Comparison of ENCODE assay signal across 9 cellular contexts in the genomic region with DNA sequence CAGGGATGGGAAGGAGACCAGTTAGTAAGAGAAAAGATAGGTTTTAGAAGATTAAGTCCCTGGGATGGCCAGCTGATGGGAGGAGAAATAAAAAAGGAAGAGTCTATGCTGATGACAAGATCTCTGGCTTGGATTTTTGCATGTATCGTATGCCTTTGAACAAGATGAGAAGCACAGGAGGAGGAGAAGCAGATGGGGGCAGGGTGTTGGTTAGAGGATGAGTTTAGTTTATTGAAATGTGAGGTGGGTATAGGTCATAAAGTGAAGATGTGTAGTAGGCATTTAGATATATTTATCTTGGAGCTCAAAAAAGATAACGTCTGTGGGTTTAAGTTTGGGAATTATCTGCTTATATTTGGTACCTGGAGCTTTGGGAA. TPM values are rescaled to one million over a fixed set of nuclear protein-coding genes. Genes with fewer than 3 reads are reported as not detected.
A peak's percentile ranks its signal among the peaks of the same experiment; 100 is the strongest.
DNase-seq lines count a peak whose midpoint lies in the region; ATAC-seq lines count a peak whose summit lies in the region.
"Had no signal": no experiment of that assay in that cellular context is flagged by ENCODE, and none has a peak within 500 bp of the region (broad histone marks: within the 10 kb centered on the region; RNA-seq: fewer than 3 reads in every experiment).

No MANE protein-coding gene starts in this region.

- no peak overlapping the region for H3K27ac Mint-ChIP-seq in natural killer cell treated with Interleukin-12 subunit alpha and Interleukin-12 subunit beta and Interleukin-15 and Interleukin-18, amount 100 ng/mL, for 72 hours

- no peaks in the 10 kb centered on the region for H3K9me3 Mint-ChIP-seq in natural killer cell treated with Interleukin-12 subunit alpha and Interleukin-12 subunit beta and Interleukin-15 and Interleukin-18, amount 100 ng/mL, for 72 hours

- peaks cover 0 to 3% of the 10 kb centered on the region in 2 donors for H3K27me3 Mint-ChIP-seq in natural killer cell treated with Interleukin-12 subunit alpha and Interleukin-12 subunit beta and Interleukin-15 and Interleukin-18, amount 100 ng/mL, for 72 hours

- H3K27ac ChIP-seq in SJCRH30 (no peak overlapping the region), stomach smooth muscle (ENCODE audit: low read length) (no peak overlapping the region)

- H3K36me3 Mint-ChIP-seq in natural killer cell treated with Interleukin-12 subunit alpha and Interleukin-12 subunit beta and Interleukin-15 and Interleukin-18, amount 100 ng/mL, for 72 hours, result no peaks in the 10 kb centered on the region

- H3K4me3 Mint-ChIP-seq in natural killer cell treated with Interleukin-12 subunit alpha and Interleukin-12 subunit beta and Interleukin-15 and Interleukin-18, amount 100 ng/mL, for 72 hours, result no peak overlapping the region

- H3K27me3 ChIP-seq in SJCRH30, result no peaks in the 10 kb centered on the region
- H3K27me3 ChIP-seq in iPS-15b (ENCODE audit: control insufficient read depth, insufficient read depth, low read length), result no peaks in the 10 kb centered on the region
- no peaks in the 10 kb centered on the region for H3K27me3 ChIP-seq in stomach smooth muscle (ENCODE audit: control insufficient read depth in 1 of 2, insufficient read depth in 2 of 2, low read length in 2 of 2)

- no peak for ATAC-seq in natural killer cell treated with Interleukin-12 subunit alpha and Interleukin-12 subunit beta and Interleukin-15 and Interleukin-18, amount 100 ng/mL, for 72 hours

- H3K4me1 Mint-ChIP-seq in natural killer cell treated with Interleukin-12 subunit alpha and Interleukin-12 subunit beta and Interleukin-15 and Interleukin-18, amount 100 ng/mL, for 72 hours (ENCODE audit: low read depth in 2 of 2), result peaks cover 0 to 5% of the 10 kb centered on the region in 2 donors

- no peaks in the 10 kb centered on the region for H3K9me3 ChIP-seq in SJCRH30 (replicated peaks)
- H3K9me3 ChIP-seq in iPS-15b (ENCODE audit: control insufficient read depth, insufficient read depth, low read length), result no peaks in the 10 kb centered on the region
- no peaks in the 10 kb centered on the region for H3K9me3 ChIP-seq in stomach smooth muscle (ENCODE audit: control insufficient read depth in 2 of 2, low read length in 2 of 2)

- DNase-seq in DMS79 treated with DMSO at 0.1 percent for 48 hours (lab: John Stamatoyannopoulos, UW) (peak; percentile 42), DMS79 (lab: John Stamatoyannopoulos, UW) (no peak), SJCRH30 (peak in 1 of 2 experiments; percentile 22), retina (no peak), GOT3 (lab: John Stamatoyannopoulos, UW) (no peak)
- DNase-seq in natural killer cell treated with Interleukin-12 subunit alpha and Interleukin-12 subunit beta and Interleukin-15 and Interleukin-18, amount 100 ng/mL, for 72 hours (ENCODE audit: low spot score), result no peak
- DNase-seq: stimulated activated CD4-positive, alpha-beta T cell treated with anti-CD3 and anti-CD28 coated beads, Interleukin-12 subunit alpha, Interleukin-12 subunit beta, amount 100 ng/mL, for 4 hours had no signal

- H3K36me3 ChIP-seq in SJCRH30, result peaks cover 2% of the 10 kb centered on the region; the same call in 1 of the 2 replicates
- H3K36me3 ChIP-seq in iPS-15b (ENCODE audit: control insufficient read depth, insufficient read depth, low read length), result no peaks in the 10 kb centered on the region
- H3K36me3 ChIP-seq in stomach smooth muscle (ENCODE audit: control insufficient read depth in 2 of 2, insufficient read depth in 2 of 2, low read length in 2 of 2), result no peaks in the 10 kb centered on the region

- H3K9ac ChIP-seq in iPS-15b (ENCODE audit: low read depth, low read length) (peak overlapping the region; percentile 56), stomach smooth muscle (ENCODE audit: low read length in 2 of 2) (peak overlapping the region; percentile 65 to 96)

- H3K4me3 ChIP-seq in SJCRH30 (peak overlapping the region; percentile 87), iPS-15b (ENCODE audit: low read depth, low read length) (peak overlapping the region; percentile 96), stomach smooth muscle (ENCODE audit: low read length in 2 of 2) (peak overlapping the region; percentile 54 to 97)

- H3K4me1 ChIP-seq in SJCRH30, result peaks cover 6% of the 10 kb centered on the region
- peaks cover 5% of the 10 kb centered on the region for H3K4me1 ChIP-seq in iPS-15b (ENCODE audit: control insufficient read depth, insufficient read depth, low read length)
- peaks cover 7% of the 10 kb centered on the region for H3K4me1 ChIP-seq in stomach smooth muscle (ENCODE audit: control insufficient read depth, insufficient read depth, low read length)

RNA-seq across cellular contexts. Expression of gene TIPRL, which starts 1.4 kb away (rescaled TPM):
- 36.9 and 41.5 TPM in 2 replicates for total RNA-seq in SJCRH30 (2014; rRNA removed; shearing (Covaris generic))
- 10 to 100 TPM; 34.6 to 49.6 TPM for total RNA-seq in natural killer cell treated with Interleukin-12 subunit alpha and Interleukin-12 subunit beta and Interleukin-15 and Interleukin-18, amount 100 ng/mL, for 72 hours

RNA-seq across cellular contexts. Expression of gene GPR161, which starts 43.4 kb away (rescaled TPM):
- total RNA-seq in SJCRH30 (2014; rRNA removed; shearing (Covaris generic)), result 15.4 and 19.3 TPM in 2 replicates
- total RNA-seq in natural killer cell treated with Interleukin-12 subunit alpha and Interleukin-12 subunit beta and Interleukin-15 and Interleukin-18, amount 100 ng/mL, for 72 hours, result under 1 TPM; 0.05 to 0.42 TPM

RNA-seq across cellular contexts. Expression of gene SFT2D2, which starts 45.7 kb away (rescaled TPM):
- total RNA-seq in SJCRH30 (2014; rRNA removed; shearing (Covaris generic)), result 30.5 and 33.6 TPM in 2 replicates
- total RNA-seq in natural killer cell treated with Interleukin-12 subunit alpha and Interleukin-12 subunit beta and Interleukin-15 and Interleukin-18, amount 100 ng/mL, for 72 hours, result 10 to 100 TPM; 51.2 to 78.5 TPM

Comparison
In these comparisons a context has a peak if more than half of its experiments do, and no peak if none do; other contexts are left out.
1. RNA of gene GPR161, which starts 43.4 kb away (total RNA-seq): 15.4 to 19.3 TPM in SJCRH30; 0.05 to 0.42 TPM in natural killer cell treated with Interleukin-12 subunit alpha and Interleukin-12 subunit beta and Interleukin-15 and Interleukin-18, amount 100 ng/mL, for 72 hours; every median in the first group is over 10 times any median in the second.
2. Peak in every context shown above with its lines, with median percentiles within 50 percentile points of each other: H3K4me3 ChIP-seq.